Comparison of ENCODE assay signal across 8 cellular contexts in the genomic region with DNA sequence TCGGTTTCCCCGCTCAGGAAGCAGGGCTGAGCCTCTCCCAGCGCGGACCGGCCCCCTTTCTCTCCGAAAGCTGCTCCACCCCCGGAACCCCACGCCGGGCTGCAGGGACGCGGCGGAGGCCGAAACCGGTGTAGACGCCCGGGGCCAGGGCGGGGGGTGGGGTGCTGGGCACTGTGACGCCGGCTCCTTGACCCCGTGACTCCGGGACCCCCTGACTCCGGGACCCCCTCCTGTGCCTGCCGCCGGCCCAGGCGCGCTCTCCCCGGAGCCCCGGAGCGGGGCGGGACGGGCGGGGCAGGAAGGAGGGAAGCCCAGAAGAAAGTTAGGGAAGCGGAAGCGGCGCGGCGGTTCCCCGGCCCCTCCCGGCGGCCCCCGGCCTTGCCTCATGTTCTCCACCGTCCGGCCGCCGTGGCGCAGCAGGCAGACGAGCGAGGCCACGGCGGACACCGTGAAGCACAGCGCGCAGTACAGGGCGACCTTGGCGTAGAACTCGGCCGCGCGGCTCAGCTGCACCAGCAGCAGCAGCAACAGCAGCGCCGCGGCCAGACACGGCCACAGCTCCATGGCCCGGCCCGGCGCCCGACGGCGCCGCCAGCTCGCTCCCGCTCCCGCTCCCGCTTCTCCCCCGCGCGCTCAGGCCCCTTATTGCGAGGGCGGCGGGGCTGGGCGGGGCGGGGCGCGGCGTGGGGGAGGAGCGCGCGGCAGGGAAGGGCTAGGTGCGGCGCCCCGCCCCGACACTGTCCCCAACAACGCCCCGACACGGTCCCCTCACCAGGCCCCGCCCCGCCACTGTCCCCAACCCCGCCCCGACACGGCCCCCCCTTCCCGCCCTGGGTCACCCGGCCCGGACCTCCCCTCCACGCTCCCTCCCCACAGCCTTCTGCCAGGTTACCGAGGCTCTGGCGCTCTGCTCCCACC. TPM values are rescaled to one million over a fixed set of nuclear protein-coding genes. Genes with fewer than 3 reads are reported as not detected.
DNase-seq lines count a peak whose midpoint lies in the region; ATAC-seq and TF ChIP-seq lines count a peak whose summit lies in the region.

A gene (minus strand): TSS at position 664 of the 918 bp plus-strand sequence. CDS start 100 bp downstream, at position 564.

- no peak for TF ChIP-seq POLR2A in lower leg skin (IDR thresholded peaks at IDR 0.05)

- no peak for TF ChIP-seq CTCF in coronary artery (IDR thresholded peaks at IDR 0.05)
- no peak for TF ChIP-seq CTCF in lower leg skin (IDR thresholded peaks at IDR 0.05)

- H3K4me3 ChIP-seq in HAP-1: peak within 1 kb of the TSS; percentile 78
- peak within 1 kb of the TSS; percentile 87 for H3K4me3 ChIP-seq in coronary artery
- peak within 1 kb of the TSS; percentile 56 for H3K4me3 ChIP-seq in lower leg skin (ENCODE audit: low read depth, poor library complexity, severe bottlenecking)

- peaks cover 6% of the 10 kb centered on the region for H3K4me1 ChIP-seq in HAP-1

- no peak for ATAC-seq in HG02938 (IDR thresholded peaks at IDR 0.05; ENCODE audit: unreplicated experiment)

- DNase-seq in EL (peak; percentile 60), HAP-1 (ENCODE audit: low spot score in 2 of 2) (peak; percentile 66 to 92), NCI-H2171 (lab: John Stamatoyannopoulos, UW) (peak; percentile 80), coronary artery (ENCODE audit: low spot score) (no peak), lower leg skin (ENCODE audit: low spot score in 2 of 2) (peak; percentile 51 to 93)
- DNase-seq in activated CD4-positive, alpha-beta T cell treated with anti-CD3 and anti-CD28 coated beads for 4 hours: peak; percentile 56 to 67
- DNase-seq in stimulated activated CD8-positive, alpha-beta memory T cell treated with anti-CD3 and anti-CD28 coated beads, Interleukin-12 subunit alpha, Interleukin-12 subunit beta, amount 100 ng/mL, for 4 hours (ENCODE audit: low read depth): peak; percentile 45

- no peaks in the 10 kb centered on the region for H3K36me3 ChIP-seq in HAP-1 (replicated peaks)

- 0% methylated on average over 32 to 44 of the region's 106 CpGs for WGBS in lower leg skin, 2 donors

- in situ Hi-C loops in HAP-1 (cut with MboI; ENCODE audit: low sequenced_read_pairs): no loop called here

- peak within 1 kb of the TSS; percentile 41 to 87 for H3K27ac ChIP-seq in coronary artery

- intact Hi-C loops in lower leg skin (cut with DNase I; ENCODE audit: low total_unique reads): no loop called here

- H3K27me3 ChIP-seq in HAP-1 (ENCODE audit: low read depth): no peaks in the 10 kb centered on the region

- H3K9me3 ChIP-seq in HAP-1: no peaks in the 10 kb centered on the region

RNA-seq across cellular contexts. Expression of the gene that starts here (rescaled TPM):
- 10 to 100 TPM; 52.4 to 77.7 (median 63.5) TPM for total RNA-seq in lower leg skin
